ENCODE assay signal across 25 cellular contexts in the genomic region with DNA sequence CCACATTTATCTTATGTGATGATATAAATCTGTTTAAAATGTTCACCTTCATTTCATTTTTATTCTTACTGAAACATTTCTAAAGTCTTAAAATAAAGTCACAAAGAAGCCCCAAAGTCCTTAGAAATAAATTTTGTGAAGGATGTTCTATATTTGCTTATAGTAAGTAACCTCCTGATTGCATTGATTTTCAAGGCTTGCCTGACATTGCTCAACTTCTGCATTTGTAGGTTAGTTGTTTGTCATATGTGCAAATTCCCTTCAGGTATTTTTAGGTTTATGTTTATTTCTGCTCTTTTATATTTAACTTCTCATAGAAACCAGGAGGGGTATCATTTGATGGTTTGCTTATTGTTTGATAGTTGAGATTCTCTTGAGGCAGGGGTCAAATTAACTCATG.
"Had no signal": no experiment of that assay in that cellular context is flagged by ENCODE, and none has a peak within 500 bp of the region (broad histone marks: within the 10 kb centered on the region; RNA-seq: fewer than 3 reads in every experiment).

No MANE protein-coding gene starts in this region.

- H3K9me3 ChIP-seq: MG63, Peyer's patch, SJCRH30 had no signal

- H3K27me3 ChIP-seq: MG63, Peyer's patch, SJCRH30 had no signal

- H3K4me2 ChIP-seq: PC-9 had no signal

- H3K4me3 ChIP-seq: MG63, PC-9, Peyer's patch, SJCRH30 had no signal

- H3K36me3 ChIP-seq: MG63, Peyer's patch, SJCRH30 had no signal

- ATAC-seq: Right ventricle myocardium inferior, SK-N-SH treated with all-trans-retinoic acid at 6 μM for 48 hours had no signal

- H3K27ac ChIP-seq: PC-9, Peyer's patch, SJCRH30 had no signal

- H3K4me1 ChIP-seq: Peyer's patch, SJCRH30 had no signal

- DNase-seq: IMR-90, Karpas-422, KG1, MG63, NCI-H1092, NCI-H1105 treated with DMSO at 0.1 percent for 48 hours, NCI-H1417 treated with DMSO at 0.1 percent for 48 hours, NCI-H146, NCI-H1694 treated with DMSO at 0.1 percent for 48 hours, NCI-H1930, NCI-H2081, NCI-H2107, NCI-H226, NCI-H446, NCI-H510A, NCI-H524 treated with DMSO at 0.1 percent for 48 hours, NCI-H69, NCI-H774, OCI-M1, PC-9, Peyer's patch, SHP77 treated with DMSO at 0.1 percent for 48 hours, SJCRH30 had no signal
